ENCODE assay signal across 8 cellular contexts in genomic region chr9:37747271-37747753, GRCh38. TPM values are rescaled to one million over a fixed set of nuclear protein-coding genes. Genes with fewer than 3 reads are reported as not detected.
DNase-seq lines count a peak whose midpoint lies in the region; ATAC-seq lines count a peak whose summit lies in the region.

No MANE protein-coding gene starts in this region.

- peak; percentile 33 for DNase-seq in DMS79 treated with DMSO at 0.1 percent for 48 hours (lab: John Stamatoyannopoulos, UW)
- DNase-seq in DMS79 (lab: John Stamatoyannopoulos, UW): no peak
- DNase-seq in NCI-H526 (lab: John Stamatoyannopoulos, UW): peak; percentile 37 to 80
- DNase-seq in activated CD8-positive, alpha-beta memory T cell treated with anti-CD3 and anti-CD28 coated beads for 4 hours (ENCODE audit: low read depth in 2 of 2): peak; percentile 9 to 31
- peak; percentile 89 for DNase-seq in epidermal melanocyte (ENCODE audit: insufficient read length, low spot score)
- peak; percentile 61 for DNase-seq in mucosa of gallbladder (ENCODE audit: low spot score)
- DNase-seq in stimulated activated naive CD8-positive, alpha-beta T cell treated with anti-CD3 and anti-CD28 coated beads, Interleukin-15, Interleukin-2, amounts not matched to agents 100 U/mL and 50 U/mL, for 24 hours: peak; percentile 64

- peak; percentile 70 for ATAC-seq in HG02981 (IDR thresholded peaks at IDR 0.05; ENCODE audit: unreplicated experiment)
- ATAC-seq in stimulated activated naive CD8-positive, alpha-beta T cell treated with anti-CD3 and anti-CD28 coated beads, Interleukin-15, Interleukin-2, amounts not matched to agents 100 U/mL and 50 U/mL, for 24 hours: peak; percentile 75

RNA-seq across cellular contexts. Expression of gene TRMT10B, which starts 6.3 kb away (rescaled TPM):
- total RNA-seq in mucosa of gallbladder: 10.5 TPM

RNA-seq across cellular contexts. Expression of gene EXOSC3, which starts 37.6 kb away (rescaled TPM):
- 30.1 TPM for total RNA-seq in mucosa of gallbladder

RNA-seq across cellular contexts. Expression of gene DCAF10, which starts 53.3 kb away (rescaled TPM):
- total RNA-seq in mucosa of gallbladder: 27.7 TPM
